11 cellular contexts compared by ENCODE assay signal in the genomic region with DNA sequence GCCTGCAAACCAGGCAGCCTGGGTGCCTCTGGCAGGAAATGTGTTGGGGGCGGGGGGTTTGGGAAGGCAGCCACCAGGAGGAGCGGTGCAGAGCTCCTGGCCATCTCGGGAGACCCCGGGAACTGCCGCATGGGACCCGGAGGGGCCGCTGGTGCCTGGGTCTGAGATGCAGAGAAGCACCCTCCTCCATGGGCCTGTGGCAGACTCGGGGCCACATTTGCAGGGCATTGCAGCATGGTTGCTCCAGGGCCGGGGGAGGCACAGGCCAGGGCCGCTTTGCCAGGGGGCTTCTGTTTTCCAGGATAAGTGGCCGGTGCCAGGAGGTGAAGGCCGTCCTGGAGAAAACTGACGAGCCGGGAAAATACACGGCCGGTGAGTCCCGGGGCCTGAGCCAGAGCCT. TPM values are rescaled to one million over a fixed set of nuclear protein-coding genes. Genes with fewer than 3 reads are reported as not detected.
"Had no signal": no experiment of that assay in that cellular context is flagged by ENCODE, and none has a peak within 500 bp of the region (broad histone marks: within the 10 kb centered on the region; RNA-seq: fewer than 3 reads in every experiment).

No MANE protein-coding gene starts in this region.

- DNase-seq: activated B cell treated with CpG ODN at 0.5 μM for 24 hours; activated CD4-positive, alpha-beta T cell treated with anti-CD3 and anti-CD28 coated beads, Interleukin-2, amount 50 U/mL, for 1 hour; activated naive CD4-positive, alpha-beta T cell; foreskin keratinocyte; nephron progenitor cell; pancreas; stimulated activated CD4-positive, alpha-beta T cell treated with anti-CD3 and anti-CD28 coated beads, Interleukin-4, amount 100 ng/mL, for 4 hours had no signal

- H3K27ac Mint-ChIP-seq: activated B cell treated with CpG ODN at 0.5 μM for 24 hours; memory B cell; nephron progenitor cell; T-helper 1 cell treated with Interleukin-12 subunit alpha and Interleukin-12 subunit beta and Interleukin-4 antibody, amounts not matched to agents 30 μg/mL and 1 μg/mL, for 36 hours had no signal

- H3K27me3 Mint-ChIP-seq: activated B cell treated with CpG ODN at 0.5 μM for 24 hours had no signal

- H3K36me3 ChIP-seq: pancreas, tibial artery had no signal

- H3K36me3 Mint-ChIP-seq: memory B cell had no signal

- ATAC-seq: foreskin keratinocyte, pancreas had no signal

- H3K9me3 ChIP-seq: pancreas, tibial artery had no signal

- H3K27ac ChIP-seq: foreskin keratinocyte, pancreas, tibial artery had no signal

- H3K4me3 ChIP-seq: pancreas, tibial artery had no signal

- H3K9me3 Mint-ChIP-seq: activated B cell treated with CpG ODN at 0.5 μM for 24 hours; memory B cell; T-helper 1 cell treated with Interleukin-12 subunit alpha and Interleukin-12 subunit beta and Interleukin-4 antibody, amounts not matched to agents 30 μg/mL and 1 μg/mL, for 36 hours had no signal

- H3K27me3 ChIP-seq: foreskin keratinocyte, pancreas had no signal

- H3K4me1 ChIP-seq: foreskin keratinocyte, pancreas, tibial artery had no signal

- H3K4me3 Mint-ChIP-seq: activated B cell treated with CpG ODN at 0.5 μM for 24 hours; memory B cell; T-helper 1 cell treated with Interleukin-12 subunit alpha and Interleukin-12 subunit beta and Interleukin-4 antibody, amounts not matched to agents 30 μg/mL and 1 μg/mL, for 36 hours had no signal

- H3K4me1 Mint-ChIP-seq: activated B cell treated with CpG ODN at 0.5 μM for 24 hours, memory B cell had no signal

RNA-seq across cellular contexts. Expression of a gene that starts 1.7 kb away (rescaled TPM):
- polyA plus RNA-seq: aorta, foreskin keratinocyte, pancreas had no signal

RNA-seq across cellular contexts. Expression of a gene that starts 23.0 kb away (rescaled TPM):
- polyA plus RNA-seq: aorta, foreskin keratinocyte, pancreas had no signal

RNA-seq across cellular contexts. Expression of a gene that starts 38.6 kb away (rescaled TPM):
- polyA plus RNA-seq: aorta, foreskin keratinocyte, pancreas had no signal
